12 cellular contexts compared by ENCODE assay signal in genomic region chr16:58236831-58237230, GRCh38. TPM values are rescaled to one million over a fixed set of nuclear protein-coding genes. Genes with fewer than 3 reads are reported as not detected.
DNase-seq lines count a peak whose midpoint lies in the region; ATAC-seq and TF ChIP-seq lines count a peak whose summit lies in the region.
"Had no signal": no experiment of that assay in that cellular context is flagged by ENCODE, and none has a peak within 500 bp of the region (broad histone marks: within the 10 kb centered on the region; RNA-seq: fewer than 3 reads in every experiment).

No MANE protein-coding gene starts in this region.

- H3K9ac ChIP-seq in Loucy (ENCODE audit: low read depth, low read length, poor library complexity, severe bottlenecking), result no peak overlapping the region
- H3K9ac ChIP-seq in parathyroid adenoma, result no peak overlapping the region

- no peaks in the 10 kb centered on the region for H3K9me3 Mint-ChIP-seq in activated CD4-positive, alpha-beta T cell treated with anti-CD3 and anti-CD28 coated beads, Interleukin-2, amount 10 ng/mL, durations not matched to agents 7 days and 5 days
- H3K9me3 Mint-ChIP-seq in endothelial cell (ENCODE audit: unreplicated experiment), result no peaks in the 10 kb centered on the region
- H3K9me3 Mint-ChIP-seq: activated CD4-positive, alpha-beta memory T cell treated with anti-CD3 and anti-CD28 coated beads for 36 hours had no signal

- no peaks in the 10 kb centered on the region for H3K27me3 ChIP-seq in Loucy (ENCODE audit: insufficient read depth, low read length, poor library complexity, severe bottlenecking)
- H3K27me3 ChIP-seq in parathyroid adenoma (ENCODE audit: control insufficient read depth, insufficient read depth, low read length), result no peaks in the 10 kb centered on the region
- no peaks in the 10 kb centered on the region for H3K27me3 ChIP-seq in lower lobe of right lung (ENCODE audit: low read depth)

- H3K4me1 ChIP-seq in Loucy (ENCODE audit: insufficient read depth, low read length, poor library complexity, severe bottlenecking) (no peaks in the 10 kb centered on the region), parathyroid adenoma (peaks cover 7% of the 10 kb centered on the region), lower lobe of right lung (peaks cover 6% of the 10 kb centered on the region)

- intact Hi-C loops in lower lobe of right lung (cut with DNase I), result no loop called here

- H3K4me3 Mint-ChIP-seq in activated CD4-positive, alpha-beta T cell treated with anti-CD3 and anti-CD28 coated beads, Interleukin-2, amount 10 ng/mL, durations not matched to agents 7 days and 5 days, result peak overlapping the region; percentile 74
- H3K4me3 Mint-ChIP-seq in endothelial cell (ENCODE audit: unreplicated experiment), result peak overlapping the region; percentile 92

- no peaks in the 10 kb centered on the region for H4K20me1 ChIP-seq in Loucy (ENCODE audit: insufficient read depth, low read length, poor library complexity, severe bottlenecking)

- no peaks in the 10 kb centered on the region for H3K36me3 Mint-ChIP-seq in activated CD4-positive, alpha-beta T cell treated with anti-CD3 and anti-CD28 coated beads, Interleukin-2, amount 10 ng/mL, durations not matched to agents 7 days and 5 days (ENCODE audit: low read depth)
- H3K36me3 Mint-ChIP-seq in endothelial cell (ENCODE audit: low read depth, unreplicated experiment), result no peaks in the 10 kb centered on the region

- H3K9me3 ChIP-seq in Loucy (ENCODE audit: insufficient read depth, low read depth, low read length), result no peaks in the 10 kb centered on the region
- H3K9me3 ChIP-seq in parathyroid adenoma (ENCODE audit: control insufficient read depth, low read length), result no peaks in the 10 kb centered on the region
- no peaks in the 10 kb centered on the region for H3K9me3 ChIP-seq in lower lobe of right lung

- H3K79me2 ChIP-seq in Loucy (ENCODE audit: insufficient read depth, low read length) (no peaks in the 10 kb centered on the region), parathyroid adenoma (no peaks in the 10 kb centered on the region)

- ATAC-seq in GM18861 (IDR thresholded peaks at IDR 0.05; ENCODE audit: unreplicated experiment), result no peak
- ATAC-seq in lower lobe of right lung, result no peak

- peaks cover 13% of the 10 kb centered on the region for H3K4me1 Mint-ChIP-seq in activated CD4-positive, alpha-beta T cell treated with anti-CD3 and anti-CD28 coated beads, Interleukin-2, amount 10 ng/mL, durations not matched to agents 7 days and 5 days
- H3K4me1 Mint-ChIP-seq in endothelial cell (ENCODE audit: unreplicated experiment), result peaks cover 13% of the 10 kb centered on the region

- peak overlapping the region; percentile 60 for H3K4me3 ChIP-seq in Loucy (ENCODE audit: low read length, poor library complexity, severe bottlenecking)
- no peak overlapping the region for H3K4me3 ChIP-seq in parathyroid adenoma (ENCODE audit: low read depth, low read length)
- H3K4me3 ChIP-seq in lower lobe of right lung, result no peak overlapping the region
- H3K4me3 ChIP-seq: lung had no signal

- CTCF ChIA-PET in activated CD4-positive, alpha-beta T cell treated with anti-CD3 and anti-CD28 coated beads, Interleukin-2, amount 10 ng/mL, durations not matched to agents 7 days and 5 days (lab: Charles Lee), result no interaction called here

- no peak for DNase-seq in activated CD4-positive, alpha-beta T cell treated with anti-CD3 and anti-CD28 coated beads, Interleukin-2, amount 10 ng/mL, durations not matched to agents 7 days and 5 days
- DNase-seq in activated CD4-positive, alpha-beta T cell treated with anti-CD3 and anti-CD28 coated beads, Interleukin-2, amount 50 U/mL, for 4 hours, result no peak
- DNase-seq in endothelial cell (ENCODE audit: low spot score) (no peak), lower lobe of right lung (no peak), 8988T (no peak)

- no peak overlapping the region for H3K27ac Mint-ChIP-seq in activated CD4-positive, alpha-beta T cell treated with anti-CD3 and anti-CD28 coated beads, Interleukin-2, amount 10 ng/mL, durations not matched to agents 7 days and 5 days
- H3K27ac Mint-ChIP-seq in endothelial cell (ENCODE audit: unreplicated experiment), result no peak overlapping the region
- H3K27ac Mint-ChIP-seq: activated CD4-positive, alpha-beta memory T cell treated with anti-CD3 and anti-CD28 coated beads for 36 hours had no signal

- POLR2A ChIA-PET in activated CD4-positive, alpha-beta T cell treated with anti-CD3 and anti-CD28 coated beads, Interleukin-2, amount 10 ng/mL, durations not matched to agents 7 days and 5 days (lab: Charles Lee), result no interaction called here

- H3K4me2 ChIP-seq in Loucy (ENCODE audit: low read depth, low read length, poor library complexity, severe bottlenecking), result peak overlapping the region; percentile 69
- no peak overlapping the region for H3K4me2 ChIP-seq in parathyroid adenoma (ENCODE audit: low read length)

- peaks cover 41% of the 10 kb centered on the region for H3K27me3 Mint-ChIP-seq in activated CD4-positive, alpha-beta T cell treated with anti-CD3 and anti-CD28 coated beads, Interleukin-2, amount 10 ng/mL, durations not matched to agents 7 days and 5 days
- H3K27me3 Mint-ChIP-seq in endothelial cell (ENCODE audit: unreplicated experiment), result peaks cover 3% of the 10 kb centered on the region

- H3K9me2 ChIP-seq in Loucy (replicated peaks; ENCODE audit: low read depth, low read length), result no peaks in the 10 kb centered on the region

- no peak for TF ChIP-seq CTCF in Loucy (conservative IDR thresholded peaks at IDR 0.05; ENCODE audit: low read length)
- TF ChIP-seq CTCF in endothelial cell (IDR thresholded peaks at IDR 0.05; ENCODE audit: unreplicated experiment), result no peak
- no peak for TF ChIP-seq CTCF in parathyroid adenoma (IDR thresholded peaks at IDR 0.05)
- TF ChIP-seq CTCF in lower lobe of right lung (IDR thresholded peaks at IDR 0.05), result no peak

- H3K36me3 ChIP-seq in Loucy (ENCODE audit: insufficient read depth, low read length) (no peaks in the 10 kb centered on the region), parathyroid adenoma (ENCODE audit: control insufficient read depth, insufficient read depth, low read length) (no peaks in the 10 kb centered on the region), lower lobe of right lung (no peaks in the 10 kb centered on the region)

- no peak overlapping the region for H3K27ac ChIP-seq in parathyroid adenoma
- no peak overlapping the region for H3K27ac ChIP-seq in lower lobe of right lung

- peak overlapping the region; percentile 91 for H2AFZ ChIP-seq in Loucy (ENCODE audit: low read length)
- H2AFZ ChIP-seq in parathyroid adenoma, result peak overlapping the region; percentile 95

- H3F3A ChIP-seq in Loucy (ENCODE audit: low read depth), result no peaks in the 10 kb centered on the region

RNA-seq across cellular contexts. Expression of gene CSNK2A2, which starts 38.9 kb away (rescaled TPM):
- 10 to 100 TPM; 64.8 to 70.4 TPM for total RNA-seq in activated CD4-positive, alpha-beta T cell treated with anti-CD3 and anti-CD28 coated beads, Interleukin-2, amount 10 ng/mL, durations not matched to agents 7 days and 5 days
- 149 TPM for total RNA-seq in endothelial cell (ENCODE audit: unreplicated experiment)
- 72.1 TPM for total RNA-seq in lower lobe of right lung

RNA-seq across cellular contexts. Expression of gene PRSS54, which starts 58.0 kb away (rescaled TPM):
- not detected for total RNA-seq in activated CD4-positive, alpha-beta T cell treated with anti-CD3 and anti-CD28 coated beads, Interleukin-2, amount 10 ng/mL, durations not matched to agents 7 days and 5 days
- total RNA-seq in endothelial cell (ENCODE audit: unreplicated experiment) (not detected), lower lobe of right lung (not detected)
- total RNA-seq: activated CD4-positive, alpha-beta memory T cell treated with anti-CD3 and anti-CD28 coated beads for 36 hours; HT1080; lung; sciatic nerve had no signal
